ENCODE assay signal across 1 cellular context in the genomic region with DNA sequence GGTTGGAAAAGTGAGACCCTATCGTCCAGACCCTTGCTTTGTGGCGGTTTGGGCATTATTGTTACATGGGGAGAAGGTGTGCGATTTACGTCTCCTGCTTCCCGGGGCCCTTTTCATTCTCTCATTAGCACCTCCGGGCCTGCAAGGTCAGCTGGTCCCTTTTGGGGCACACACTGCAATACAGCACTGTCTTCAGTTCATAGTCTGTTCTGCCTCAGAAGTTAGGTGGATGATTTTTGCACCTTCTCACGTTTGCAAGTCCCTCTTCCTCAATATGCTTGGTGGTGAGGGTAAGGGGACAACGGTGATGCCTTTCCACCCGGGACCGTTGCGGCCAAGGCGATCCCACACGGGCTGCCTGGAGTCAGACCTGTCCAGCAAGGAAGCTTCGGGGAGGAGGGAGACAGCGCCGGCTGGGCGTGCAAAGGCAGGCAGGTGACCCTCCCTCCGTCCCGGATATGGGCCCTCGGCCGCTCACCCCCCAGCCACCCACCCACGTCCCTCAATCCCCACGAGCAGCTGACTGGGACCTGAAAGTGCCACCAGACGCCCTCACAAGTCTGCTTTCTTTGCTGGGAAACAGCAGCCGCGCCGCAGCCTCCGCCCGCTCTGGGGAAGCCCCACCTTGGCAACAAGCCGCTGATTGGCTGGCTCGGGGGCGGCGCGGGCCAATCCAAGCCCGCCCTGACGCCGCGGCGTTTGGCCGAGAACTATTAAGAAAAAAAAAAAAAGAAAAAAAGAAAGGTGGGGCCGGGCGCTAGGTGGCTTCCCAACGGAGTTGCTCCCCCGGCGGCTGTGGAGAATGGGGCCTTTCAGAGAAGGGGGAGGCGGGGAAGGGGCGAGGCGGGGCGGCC.
TF ChIP-seq lines count a peak whose summit lies in the region.

No MANE protein-coding gene starts in this region.

TF ChIP-seq in K562, 482 proteins besides CTCF, POLR2A, EP300 and RAD21 (continued from another document and continues in another):
- TF ChIP-seq MAZ (CRISPR knock-in tag; conservative IDR thresholded peaks at IDR 0.05 in 1 of 2, IDR thresholded peaks at IDR 0.05 in 1 of 2) (peak in 1 of 2 experiments; percentile 13; a peak in 1 of 4 replicates), HMGN3 (IDR thresholded peaks at IDR 0.05; ENCODE audit: borderline replicate concordance, extremely low read depth, insufficient read length, low read depth, low read length) (peak; percentile 79), TAF7 (tag; IDR thresholded peaks at IDR 0.05) (0 out of 2 replicates have a peak, but pooled peaks have one; percentile 10), NFIC (IDR thresholded peaks at IDR 0.05) (no peak), RHOXF2B (CRISPR knock-in tag; conservative IDR thresholded peaks at IDR 0.05) (no peak), GABPB1 (CRISPR knock-in tag; IDR thresholded peaks at IDR 0.05) (no peak), STAG1 (CRISPR knock-in tag; IDR thresholded peaks at IDR 0.05; ENCODE audit: borderline replicate concordance) (peak; percentile 10; the same call in 1 of the 2 replicates), NFYB (IDR thresholded peaks at IDR 0.05; ENCODE audit: extremely low read depth, insufficient read length) (peak; percentile 76), HNRNPK (IDR thresholded peaks at IDR 0.05; ENCODE audit: low read depth, low read length, poor library complexity, severe bottlenecking) (no peak), ZNF384 (IDR thresholded peaks at IDR 0.05; ENCODE audit: low read depth, low read length) (peak; percentile 98), GTF2F1 (IDR thresholded peaks at IDR 0.05; ENCODE audit: low read depth, low read length) (no peak), BRF1 (IDR thresholded peaks at IDR 0.05; ENCODE audit: borderline replicate concordance, extremely low read depth, insufficient read length) (no peak), HNRNPL (IDR thresholded peaks at IDR 0.05; ENCODE audit: low read depth, low read length) (no peak), ETV5 (CRISPR knock-in tag; IDR thresholded peaks at IDR 0.05; ENCODE audit: low read depth) (0 out of 2 replicates have a peak, but pooled peaks have one; percentile 51), KDM1A (IDR thresholded peaks at IDR 0.05) (no peak), PRPF4 (IDR thresholded peaks at IDR 0.05; ENCODE audit: insufficient read depth, low read depth, low read length, poor library complexity, severe bottlenecking) (no peak), JUN (IDR thresholded peaks at IDR 0.05; ENCODE audit: borderline replicate concordance, low read depth, low read length) (no peak), JUN (CRISPR knock-in tag; IDR thresholded peaks at IDR 0.05; ENCODE audit: borderline replicate concordance) (no peak), NR2C1 (IDR thresholded peaks at IDR 0.05) (no peak), NR2C1 (tag; IDR thresholded peaks at IDR 0.05) (no peak), CHD2 (IDR thresholded peaks at IDR 0.05; ENCODE audit: low read depth, low read length) (no peak; the same call in 1 of the 2 replicates), BRD4 (IDR thresholded peaks at IDR 0.05) (no peak), MBD2 (IDR thresholded peaks at IDR 0.05; ENCODE audit: borderline replicate concordance, low read depth) (peak; percentile 36; the same call in 1 of the 2 replicates), KDM4B (IDR thresholded peaks at IDR 0.05; ENCODE audit: borderline replicate concordance in 2 of 2, low read depth in 1 of 2) (0 out of 4 replicates have a peak, but pooled peaks of 1 of the 2 experiments have one; percentile 58), ZSCAN29 (IDR thresholded peaks at IDR 0.05) (no peak), HIVEP1 (CRISPR knock-in tag; IDR thresholded peaks at IDR 0.05) (no peak), ZNF644 (tag; IDR thresholded peaks at IDR 0.05; ENCODE audit: low read depth) (no peak), SRF (CRISPR knock-in tag; IDR thresholded peaks at IDR 0.05) (no peak), PHF8 (IDR thresholded peaks at IDR 0.05; ENCODE audit: borderline replicate concordance, low read length) (peak; percentile 56; the same call in 1 of the 2 replicates), ASH1L (IDR thresholded peaks at IDR 0.05; ENCODE audit: borderline replicate concordance, low read depth, partially characterized antibody) (peak; percentile 78), MAFK (IDR thresholded peaks at IDR 0.05; ENCODE audit: low read length) (no peak), ZNF184 (CRISPR knock-in tag; IDR thresholded peaks at IDR 0.05) (no peak), E2F3 (CRISPR knock-in tag; IDR thresholded peaks at IDR 0.05) (no peak), TCFL5 (CRISPR knock-in tag; conservative IDR thresholded peaks at IDR 0.05) (no peak), ZNF12 (CRISPR knock-in tag; IDR thresholded peaks at IDR 0.05) (no peak), TEAD1 (CRISPR knock-in tag; IDR thresholded peaks at IDR 0.05) (peak in 1 of 2 experiments; percentile 39; a peak in 1 of 4 replicates), MAFG (tag; conservative IDR thresholded peaks at IDR 0.05) (no peak), NCOR1 (IDR thresholded peaks at IDR 0.05) (no peak)
- TF ChIP-seq, protein P1, sequence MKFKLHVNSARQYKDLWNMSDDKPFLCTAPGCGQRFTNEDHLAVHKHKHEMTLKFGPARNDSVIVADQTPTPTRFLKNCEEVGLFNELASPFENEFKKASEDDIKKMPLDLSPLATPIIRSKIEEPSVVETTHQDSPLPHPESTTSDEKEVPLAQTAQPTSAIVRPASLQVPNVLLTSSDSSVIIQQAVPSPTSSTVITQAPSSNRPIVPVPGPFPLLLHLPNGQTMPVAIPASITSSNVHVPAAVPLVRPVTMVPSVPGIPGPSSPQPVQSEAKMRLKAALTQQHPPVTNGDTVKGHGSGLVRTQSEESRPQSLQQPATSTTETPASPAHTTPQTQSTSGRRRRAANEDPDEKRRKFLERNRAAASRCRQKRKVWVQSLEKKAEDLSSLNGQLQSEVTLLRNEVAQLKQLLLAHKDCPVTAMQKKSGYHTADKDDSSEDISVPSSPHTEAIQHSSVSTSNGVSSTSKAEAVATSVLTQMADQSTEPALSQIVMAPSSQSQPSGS (CRISPR knock-in tag; IDR thresholded peaks at IDR 0.05) = no peak
- TF ChIP-seq, protein P2, sequence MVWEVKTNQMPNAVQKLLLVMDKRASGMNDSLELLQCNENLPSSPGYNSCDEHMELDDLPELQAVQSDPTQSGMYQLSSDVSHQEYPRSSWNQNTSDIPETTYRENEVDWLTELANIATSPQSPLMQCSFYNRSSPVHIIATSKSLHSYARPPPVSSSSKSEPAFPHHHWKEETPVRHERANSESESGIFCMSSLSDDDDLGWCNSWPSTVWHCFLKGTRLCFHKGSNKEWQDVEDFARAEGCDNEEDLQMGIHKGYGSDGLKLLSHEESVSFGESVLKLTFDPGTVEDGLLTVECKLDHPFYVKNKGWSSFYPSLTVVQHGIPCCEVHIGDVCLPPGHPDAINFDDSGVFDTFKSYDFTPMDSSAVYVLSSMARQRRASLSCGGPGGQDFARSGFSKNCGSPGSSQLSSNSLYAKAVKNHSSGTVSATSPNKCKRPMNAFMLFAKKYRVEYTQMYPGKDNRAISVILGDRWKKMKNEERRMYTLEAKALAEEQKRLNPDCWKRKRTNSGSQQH (CRISPR knock-in tag; IDR thresholded peaks at IDR 0.05) = 0 out of 2 replicates have a peak, but pooled peaks have one; percentile 4
- TF ChIP-seq, protein P3, sequence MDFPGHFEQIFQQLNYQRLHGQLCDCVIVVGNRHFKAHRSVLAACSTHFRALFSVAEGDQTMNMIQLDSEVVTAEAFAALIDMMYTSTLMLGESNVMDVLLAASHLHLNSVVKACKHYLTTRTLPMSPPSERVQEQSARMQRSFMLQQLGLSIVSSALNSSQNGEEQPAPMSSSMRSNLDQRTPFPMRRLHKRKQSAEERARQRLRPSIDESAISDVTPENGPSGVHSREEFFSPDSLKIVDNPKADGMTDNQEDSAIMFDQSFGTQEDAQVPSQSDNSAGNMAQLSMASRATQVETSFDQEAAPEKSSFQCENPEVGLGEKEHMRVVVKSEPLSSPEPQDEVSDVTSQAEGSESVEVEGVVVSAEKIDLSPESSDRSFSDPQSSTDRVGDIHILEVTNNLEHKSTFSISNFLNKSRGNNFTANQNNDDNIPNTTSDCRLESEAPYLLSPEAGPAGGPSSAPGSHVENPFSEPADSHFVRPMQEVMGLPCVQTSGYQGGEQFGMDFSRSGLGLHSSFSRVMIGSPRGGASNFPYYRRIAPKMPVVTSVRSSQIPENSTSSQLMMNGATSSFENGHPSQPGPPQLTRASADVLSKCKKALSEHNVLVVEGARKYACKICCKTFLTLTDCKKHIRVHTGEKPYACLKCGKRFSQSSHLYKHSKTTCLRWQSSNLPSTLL (IDR thresholded peaks at IDR 0.05) = no peak
- TF ChIP-seq, protein P4, sequence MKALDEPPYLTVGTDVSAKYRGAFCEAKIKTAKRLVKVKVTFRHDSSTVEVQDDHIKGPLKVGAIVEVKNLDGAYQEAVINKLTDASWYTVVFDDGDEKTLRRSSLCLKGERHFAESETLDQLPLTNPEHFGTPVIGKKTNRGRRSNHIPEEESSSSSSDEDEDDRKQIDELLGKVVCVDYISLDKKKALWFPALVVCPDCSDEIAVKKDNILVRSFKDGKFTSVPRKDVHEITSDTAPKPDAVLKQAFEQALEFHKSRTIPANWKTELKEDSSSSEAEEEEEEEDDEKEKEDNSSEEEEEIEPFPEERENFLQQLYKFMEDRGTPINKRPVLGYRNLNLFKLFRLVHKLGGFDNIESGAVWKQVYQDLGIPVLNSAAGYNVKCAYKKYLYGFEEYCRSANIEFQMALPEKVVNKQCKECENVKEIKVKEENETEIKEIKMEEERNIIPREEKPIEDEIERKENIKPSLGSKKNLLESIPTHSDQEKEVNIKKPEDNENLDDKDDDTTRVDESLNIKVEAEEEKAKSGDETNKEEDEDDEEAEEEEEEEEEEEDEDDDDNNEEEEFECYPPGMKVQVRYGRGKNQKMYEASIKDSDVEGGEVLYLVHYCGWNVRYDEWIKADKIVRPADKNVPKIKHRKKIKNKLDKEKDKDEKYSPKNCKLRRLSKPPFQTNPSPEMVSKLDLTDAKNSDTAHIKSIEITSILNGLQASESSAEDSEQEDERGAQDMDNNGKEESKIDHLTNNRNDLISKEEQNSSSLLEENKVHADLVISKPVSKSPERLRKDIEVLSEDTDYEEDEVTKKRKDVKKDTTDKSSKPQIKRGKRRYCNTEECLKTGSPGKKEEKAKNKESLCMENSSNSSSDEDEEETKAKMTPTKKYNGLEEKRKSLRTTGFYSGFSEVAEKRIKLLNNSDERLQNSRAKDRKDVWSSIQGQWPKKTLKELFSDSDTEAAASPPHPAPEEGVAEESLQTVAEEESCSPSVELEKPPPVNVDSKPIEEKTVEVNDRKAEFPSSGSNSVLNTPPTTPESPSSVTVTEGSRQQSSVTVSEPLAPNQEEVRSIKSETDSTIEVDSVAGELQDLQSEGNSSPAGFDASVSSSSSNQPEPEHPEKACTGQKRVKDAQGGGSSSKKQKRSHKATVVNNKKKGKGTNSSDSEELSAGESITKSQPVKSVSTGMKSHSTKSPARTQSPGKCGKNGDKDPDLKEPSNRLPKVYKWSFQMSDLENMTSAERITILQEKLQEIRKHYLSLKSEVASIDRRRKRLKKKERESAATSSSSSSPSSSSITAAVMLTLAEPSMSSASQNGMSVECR (CRISPR knock-in tag; IDR thresholded peaks at IDR 0.05) = no peak
- TF ChIP-seq, protein P5, sequence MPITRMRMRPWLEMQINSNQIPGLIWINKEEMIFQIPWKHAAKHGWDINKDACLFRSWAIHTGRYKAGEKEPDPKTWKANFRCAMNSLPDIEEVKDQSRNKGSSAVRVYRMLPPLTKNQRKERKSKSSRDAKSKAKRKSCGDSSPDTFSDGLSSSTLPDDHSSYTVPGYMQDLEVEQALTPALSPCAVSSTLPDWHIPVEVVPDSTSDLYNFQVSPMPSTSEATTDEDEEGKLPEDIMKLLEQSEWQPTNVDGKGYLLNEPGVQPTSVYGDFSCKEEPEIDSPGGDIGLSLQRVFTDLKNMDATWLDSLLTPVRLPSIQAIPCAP (CRISPR knock-in tag; IDR thresholded peaks at IDR 0.05; ENCODE audit: borderline replicate concordance) = no peak
- TF ChIP-seq, protein P6, sequence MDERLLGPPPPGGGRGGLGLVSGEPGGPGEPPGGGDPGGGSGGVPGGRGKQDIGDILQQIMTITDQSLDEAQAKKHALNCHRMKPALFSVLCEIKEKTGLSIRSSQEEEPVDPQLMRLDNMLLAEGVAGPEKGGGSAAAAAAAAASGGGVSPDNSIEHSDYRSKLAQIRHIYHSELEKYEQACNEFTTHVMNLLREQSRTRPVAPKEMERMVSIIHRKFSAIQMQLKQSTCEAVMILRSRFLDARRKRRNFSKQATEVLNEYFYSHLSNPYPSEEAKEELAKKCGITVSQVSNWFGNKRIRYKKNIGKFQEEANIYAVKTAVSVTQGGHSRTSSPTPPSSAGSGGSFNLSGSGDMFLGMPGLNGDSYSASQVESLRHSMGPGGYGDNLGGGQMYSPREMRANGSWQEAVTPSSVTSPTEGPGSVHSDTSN (CRISPR knock-in tag; IDR thresholded peaks at IDR 0.05; ENCODE audit: low read depth) = no peak
- TF ChIP-seq, protein P6 (tag; conservative IDR thresholded peaks at IDR 0.05; ENCODE audit: low read depth) = no peak
- TF ChIP-seq, protein P7, sequence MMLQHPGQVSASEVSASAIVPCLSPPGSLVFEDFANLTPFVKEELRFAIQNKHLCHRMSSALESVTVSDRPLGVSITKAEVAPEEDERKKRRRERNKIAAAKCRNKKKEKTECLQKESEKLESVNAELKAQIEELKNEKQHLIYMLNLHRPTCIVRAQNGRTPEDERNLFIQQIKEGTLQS (IDR thresholded peaks at IDR 0.05) = no peak
- TF ChIP-seq, protein P7 (CRISPR knock-in tag; conservative IDR thresholded peaks at IDR 0.05) = no peak; the same call in 1 of the 2 replicates
- TF ChIP-seq, protein P8, sequence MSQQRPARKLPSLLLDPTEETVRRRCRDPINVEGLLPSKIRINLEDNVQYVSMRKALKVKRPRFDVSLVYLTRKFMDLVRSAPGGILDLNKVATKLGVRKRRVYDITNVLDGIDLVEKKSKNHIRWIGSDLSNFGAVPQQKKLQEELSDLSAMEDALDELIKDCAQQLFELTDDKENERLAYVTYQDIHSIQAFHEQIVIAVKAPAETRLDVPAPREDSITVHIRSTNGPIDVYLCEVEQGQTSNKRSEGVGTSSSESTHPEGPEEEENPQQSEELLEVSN (IDR thresholded peaks at IDR 0.05; ENCODE audit: borderline replicate concordance in 1 of 2, extremely low read depth in 1 of 2, insufficient read depth in 1 of 2, insufficient read length in 1 of 2, low read depth in 1 of 2, low read length in 1 of 2, poor library complexity in 1 of 2, severe bottlenecking in 1 of 2) = peak in 1 of 2 experiments; percentile 37
